Comparison of ENCODE assay signal across 8 cellular contexts in the genomic region with DNA sequence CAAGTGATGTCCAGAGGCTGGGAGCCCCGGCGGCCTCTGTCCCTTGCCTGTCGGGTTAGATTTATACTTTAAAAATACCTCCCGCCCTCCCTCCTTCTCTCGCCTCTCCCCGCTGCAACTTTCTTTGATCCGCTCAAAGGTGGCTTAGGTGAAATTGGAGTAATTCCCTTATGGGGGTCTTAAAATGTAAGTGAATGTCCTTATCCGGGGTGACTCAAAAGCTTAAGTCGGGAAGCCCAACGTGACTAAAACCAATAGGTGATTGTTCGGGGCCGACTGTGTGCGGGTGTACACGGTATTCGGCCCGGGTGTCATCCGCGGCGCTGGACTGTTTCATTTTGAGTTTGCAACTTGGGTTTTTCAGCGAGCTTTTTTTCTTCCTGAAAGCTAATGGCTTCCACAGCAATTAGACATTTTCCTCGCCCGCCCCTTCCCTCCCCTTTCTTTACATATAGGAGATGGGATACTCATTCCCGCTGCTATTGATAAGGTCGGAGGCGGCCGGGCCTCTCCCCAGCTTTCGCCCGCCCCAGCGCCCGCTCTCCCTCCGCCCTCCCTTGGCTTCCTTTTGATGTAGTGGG. TPM values are rescaled to one million over a fixed set of nuclear protein-coding genes. Genes with fewer than 3 reads are reported as not detected.
A peak's percentile ranks its signal among the peaks of the same experiment; 100 is the strongest.
DNase-seq lines count a peak whose midpoint lies in the region; ATAC-seq and TF ChIP-seq lines count a peak whose summit lies in the region.

No MANE protein-coding gene starts in this region.

- H3K4me3 Mint-ChIP-seq in activated naive CD8-positive, alpha-beta T cell treated with anti-CD3 and anti-CD28 coated beads, Interleukin-2, amount 50 U/mL, for 24 hours: peak overlapping the region; percentile 89

- H3K9me3 Mint-ChIP-seq in activated naive CD8-positive, alpha-beta T cell treated with anti-CD3 and anti-CD28 coated beads, Interleukin-2, amount 50 U/mL, for 24 hours: no peaks in the 10 kb centered on the region

- H3K27ac Mint-ChIP-seq in activated naive CD8-positive, alpha-beta T cell treated with anti-CD3 and anti-CD28 coated beads, Interleukin-2, amount 50 U/mL, for 24 hours: peak overlapping the region; percentile 100

- H3K79me2 ChIP-seq in ACC112 (ENCODE audit: control insufficient read depth, insufficient read depth, low read length, unreplicated experiment): peaks cover 19% of the 10 kb centered on the region

- no peak overlapping the region for H3K27ac ChIP-seq in ACC112 (ENCODE audit: low read depth, low read length)
- H3K27ac ChIP-seq in liver (ENCODE audit: low read depth in 1 of 2, low read length in 2 of 2): peak overlapping the region in 1 of 2 donors; percentile 65
- H3K27ac ChIP-seq in stomach smooth muscle (ENCODE audit: low read length): peak overlapping the region; percentile 60

- no peak for TF ChIP-seq CTCF in liver (IDR thresholded peaks at IDR 0.05; ENCODE audit: low read depth, low read length, missing input control)

- peak; percentile 74 for DNase-seq in activated naive CD8-positive, alpha-beta T cell treated with anti-CD3 and anti-CD28 coated beads, Interleukin-2, amount 50 U/mL, for 24 hours
- DNase-seq in NK-92 treated with Interleukin-12 subunit alpha and Interleukin-12 subunit beta, amount 100 ng/mL, for 24 hours (lab: John Stamatoyannopoulos, UW): no peak
- DNase-seq in dedifferentiated amniotic fluid mesenchymal stem cell (ENCODE audit: extremely low spot score): no peak

- H2AFZ ChIP-seq in ACC112 (ENCODE audit: low read length, unreplicated experiment): peak overlapping the region; percentile 35

- H3K4me3 ChIP-seq in ACC112 (ENCODE audit: low read depth, low read length) (peak overlapping the region; percentile 98), liver (ENCODE audit: low read depth in 1 of 3, low read length in 3 of 3) (peak overlapping the region in 2 of 3 donors; percentile 6 to 45), stomach smooth muscle (ENCODE audit: low read length in 2 of 2) (peak overlapping the region; percentile 82 to 98)

- no peaks in the 10 kb centered on the region for H3K36me3 ChIP-seq in ACC112 (ENCODE audit: insufficient read depth, low read length)
- H3K36me3 ChIP-seq in liver (ENCODE audit: control insufficient read depth in 4 of 4, insufficient read depth in 3 of 4, low read depth in 1 of 4, low read length in 3 of 4): no peaks in the 10 kb centered on the region
- H3K36me3 ChIP-seq in stomach smooth muscle (ENCODE audit: control insufficient read depth in 2 of 2, insufficient read depth in 2 of 2, low read length in 2 of 2): peaks cover 0 to 2% of the 10 kb centered on the region in 2 donors

- ATAC-seq in GM18907 (IDR thresholded peaks at IDR 0.05; ENCODE audit: unreplicated experiment): peak; percentile 20
- ATAC-seq in HG03521 (IDR thresholded peaks at IDR 0.05; ENCODE audit: unreplicated experiment): peak; percentile 4
- ATAC-seq in activated naive CD8-positive, alpha-beta T cell treated with anti-CD3 and anti-CD28 coated beads, Interleukin-2, amount 50 U/mL, for 24 hours: peak; percentile 16

- H3K27me3 ChIP-seq in ACC112 (ENCODE audit: insufficient read depth, low read length) (peaks cover 50% of the 10 kb centered on the region), liver (ENCODE audit: control insufficient read depth in 4 of 4, insufficient read depth in 4 of 4, low read length in 3 of 4) (peaks cover 2 to 24% (median 11%) of the 10 kb centered on the region in 4 donors), stomach smooth muscle (ENCODE audit: control insufficient read depth in 1 of 2, insufficient read depth in 2 of 2, low read length in 2 of 2) (no peaks in the 10 kb centered on the region)

- H3K4me1 ChIP-seq in ACC112 (ENCODE audit: control insufficient read depth, insufficient read depth, low read length, unreplicated experiment): peaks cover 11% of the 10 kb centered on the region
- H3K4me1 ChIP-seq in liver (ENCODE audit: control insufficient read depth in 4 of 4, insufficient read depth in 4 of 4, low read length in 3 of 4): peaks cover 27 to 63% (median 38%) of the 10 kb centered on the region in 4 donors
- peaks cover 46% of the 10 kb centered on the region for H3K4me1 ChIP-seq in stomach smooth muscle (ENCODE audit: control insufficient read depth, insufficient read depth, low read length)

- 3% methylated on average over 31 of the region's 31 CpGs for WGBS in liver

- H3K4me1 Mint-ChIP-seq in activated naive CD8-positive, alpha-beta T cell treated with anti-CD3 and anti-CD28 coated beads, Interleukin-2, amount 50 U/mL, for 24 hours: peaks cover 35% of the 10 kb centered on the region

- no peak for TF ChIP-seq RAD21 in liver (IDR thresholded peaks at IDR 0.05)

- H3K9me3 ChIP-seq in liver (ENCODE audit: control insufficient read depth in 4 of 4, low read length in 3 of 4): no peaks in the 10 kb centered on the region
- H3K9me3 ChIP-seq in stomach smooth muscle (ENCODE audit: control insufficient read depth in 2 of 2, low read length in 2 of 2): no peaks in the 10 kb centered on the region

- no peaks in the 10 kb centered on the region for H3K27me3 Mint-ChIP-seq in activated naive CD8-positive, alpha-beta T cell treated with anti-CD3 and anti-CD28 coated beads, Interleukin-2, amount 50 U/mL, for 24 hours

- no peak overlapping the region for H3K9ac ChIP-seq in liver (ENCODE audit: low read depth in 1 of 2, low read length in 2 of 2)
- H3K9ac ChIP-seq in stomach smooth muscle (ENCODE audit: low read length in 2 of 2): peak overlapping the region; percentile 64 to 85

- peaks cover 19% of the 10 kb centered on the region for H3K36me3 Mint-ChIP-seq in activated naive CD8-positive, alpha-beta T cell treated with anti-CD3 and anti-CD28 coated beads, Interleukin-2, amount 50 U/mL, for 24 hours (ENCODE audit: low read depth)

TF ChIP-seq in liver, 16 proteins besides CTCF, POLR2A, EP300 and RAD21:
- TF ChIP-seq FOXA1 (IDR thresholded peaks at IDR 0.05) (no peak), ATF3 (IDR thresholded peaks at IDR 0.05) (no peak)

RNA-seq across cellular contexts. Expression of gene CCND2, which starts 2.0 kb away (rescaled TPM):
- total RNA-seq in liver: 10 to 100 TPM in 1 of 2 donors, 1 to 10 TPM in 1; 2.6 to 16.5 TPM
- 1 to 10 TPM in 1 of 2 donors, under 1 TPM in 1; 0.50 to 3.3 TPM for polyA plus RNA-seq in liver

RNA-seq across cellular contexts. Expression of gene TIGAR, which starts 49.5 kb away (rescaled TPM):
- 1 to 10 TPM; 1.1 to 3.3 TPM for total RNA-seq in liver
- polyA plus RNA-seq in liver: 1 to 10 TPM in 1 of 2 donors, under 1 TPM in 1; 0.56 to 3.0 TPM

Comparison
In these comparisons a context has a peak if more than half of its experiments do, and no peak if none do; other contexts are left out.
1. H3K4me3 ChIP-seq: peak in every context shown above with its lines; median percentile 98 in ACC112; 90 in stomach smooth muscle; 26 in liver.
2. H3K9ac ChIP-seq: peak in stomach smooth muscle (2 of 2); none in liver (0 of 2).
3. Peak in every context shown above with its lines, with median percentiles within 50 percentile points of each other: ATAC-seq.